In the genomic region with DNA sequence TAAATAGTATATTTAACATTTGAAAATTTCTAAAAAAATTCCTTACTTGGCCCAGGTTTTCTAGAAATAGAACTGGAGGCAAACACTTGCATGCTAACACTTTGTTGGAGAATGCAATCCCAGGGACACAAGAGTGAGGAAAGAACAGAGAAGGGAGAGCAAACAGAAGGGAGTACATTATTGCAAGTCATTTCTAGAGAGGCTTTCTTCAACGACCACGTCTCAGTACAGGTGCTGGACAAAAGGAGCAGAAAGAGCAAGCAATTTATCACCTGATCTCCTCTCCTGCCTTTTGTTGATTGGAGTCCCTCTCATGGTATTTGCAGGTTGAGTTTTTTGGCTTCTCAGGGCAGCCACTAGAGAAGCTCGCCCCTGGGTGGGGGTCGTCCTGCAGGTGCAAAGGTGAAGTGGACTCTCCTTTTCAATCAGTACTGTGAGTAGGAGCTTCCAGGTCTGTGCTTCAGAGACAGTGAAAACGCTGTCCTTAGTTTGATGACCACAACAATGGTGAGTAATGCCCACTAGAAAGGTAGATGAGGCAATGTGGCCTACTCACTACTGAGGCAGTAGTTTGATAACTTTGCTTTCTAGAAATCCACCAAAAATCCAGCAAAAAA, we compare ENCODE assay signal across 21 cellular contexts. TPM values are rescaled to one million over a fixed set of nuclear protein-coding genes. Genes with fewer than 3 reads are reported as not detected.
DNase-seq lines count a peak whose midpoint lies in the region; ATAC-seq and TF ChIP-seq lines count a peak whose summit lies in the region.
"Had no signal": no experiment of that assay in that cellular context is flagged by ENCODE, and none has a peak within 500 bp of the region (broad histone marks: within the 10 kb centered on the region; RNA-seq: fewer than 3 reads in every experiment).

No MANE protein-coding gene starts in this region.

- H3K79me2 ChIP-seq in neural progenitor cell (ENCODE audit: low read depth), result no peaks in the 10 kb centered on the region

- peaks cover 29% of the 10 kb centered on the region for H3K27me3 ChIP-seq in neural progenitor cell
- H3K27me3 ChIP-seq: Peyer's patch had no signal

- no peaks in the 10 kb centered on the region for H3K9me3 ChIP-seq in neural progenitor cell (ENCODE audit: low read depth)
- H3K9me3 ChIP-seq: Peyer's patch had no signal

- no peak for TF ChIP-seq CTCF in omental fat pad (IDR thresholded peaks at IDR 0.05)
- no peak for TF ChIP-seq CTCF in neural progenitor cell (IDR thresholded peaks at IDR 0.05)

- no peak overlapping the region for H3K4me2 ChIP-seq in neural progenitor cell

- H2AFZ ChIP-seq in neural progenitor cell (replicated peaks), result no peak overlapping the region

- peaks cover 6% of the 10 kb centered on the region for H3K4me1 Mint-ChIP-seq in neural progenitor cell

- H3F3A ChIP-seq in neural progenitor cell (ENCODE audit: low read depth), result no peaks in the 10 kb centered on the region

- H3K36me3 Mint-ChIP-seq in activated naive CD4-positive, alpha-beta T cell treated with anti-CD3 and anti-CD28 coated beads, Interleukin-2, amount 50 U/mL, for 72 hours, result no peaks in the 10 kb centered on the region
- H3K36me3 Mint-ChIP-seq in neural progenitor cell, result no peaks in the 10 kb centered on the region
- H3K36me3 Mint-ChIP-seq: stimulated activated naive B cell treated with anti-CD40 and anti-IgM and Interleukin-4, amounts not matched to agents 10 μg/mL and 1 μg/mL and 100 μg/mL, for 72 hours had no signal

- no peaks in the 10 kb centered on the region for H3K9me3 Mint-ChIP-seq in activated naive CD4-positive, alpha-beta T cell treated with anti-CD3 and anti-CD28 coated beads, Interleukin-2, amount 50 U/mL, for 72 hours
- H3K9me3 Mint-ChIP-seq in neural progenitor cell, result no peaks in the 10 kb centered on the region
- H3K9me3 Mint-ChIP-seq: activated naive CD8-positive, alpha-beta T cell treated with anti-CD3 and anti-CD28 coated beads, Interleukin-2, amount 50 U/mL, for 24 hours; nephron progenitor cell; stimulated activated naive B cell treated with anti-CD40 and anti-IgM and Interleukin-4, amounts not matched to agents 10 μg/mL and 1 μg/mL and 100 μg/mL, for 72 hours; T-helper 1 cell treated with Interleukin-12 subunit alpha and Interleukin-12 subunit beta and Interleukin-4 antibody, amounts not matched to agents 30 μg/mL and 1 μg/mL, for 36 hours had no signal

- H3K4me3 ChIP-seq in neural progenitor cell, result no peak overlapping the region
- H3K4me3 ChIP-seq: Peyer's patch had no signal

- ATAC-seq in omental fat pad (ENCODE audit: low FRiP score), result peak; percentile 49
- no peak for ATAC-seq in activated naive CD4-positive, alpha-beta T cell treated with anti-CD3 and anti-CD28 coated beads, Interleukin-2, amount 50 U/mL, for 72 hours
- no peak for ATAC-seq in left colon
- ATAC-seq: activated naive CD8-positive, alpha-beta T cell treated with anti-CD3 and anti-CD28 coated beads, Interleukin-2, amount 50 U/mL, for 24 hours; left ventricle myocardium superior; sciatic nerve; stimulated activated naive B cell treated with anti-CD40 and anti-IgM and Interleukin-4, amounts not matched to agents 10 μg/mL and 1 μg/mL and 100 μg/mL, for 72 hours had no signal

- H3K36me3 ChIP-seq in neural progenitor cell, result no peaks in the 10 kb centered on the region
- H3K36me3 ChIP-seq: Peyer's patch had no signal

- DNase-seq in AG08395 (ENCODE audit: low spot score), result peak; percentile 47
- peak; percentile 56 for DNase-seq in LHCN-M2 (ENCODE audit: low read depth)
- peak; percentile 22 for DNase-seq in dedifferentiated amniotic fluid mesenchymal stem cell (ENCODE audit: extremely low spot score)
- no peak for DNase-seq in omental fat pad (ENCODE audit: low spot score)
- no peak for DNase-seq in activated naive CD4-positive, alpha-beta T cell treated with anti-CD3 and anti-CD28 coated beads, Interleukin-2, amount 50 U/mL, for 72 hours (ENCODE audit: low spot score in 2 of 2)
- DNase-seq in epidermal melanocyte (ENCODE audit: insufficient read length, low spot score), result no peak
- DNase-seq in left colon, result no peak
- no peak for DNase-seq in neural progenitor cell (ENCODE audit: low spot score)
- DNase-seq: activated CD4-positive, alpha-beta T cell treated with anti-CD3 and anti-CD28 coated beads for 48 hours; activated naive CD8-positive, alpha-beta T cell treated with anti-CD3 and anti-CD28 coated beads, Interleukin-2, amount 50 U/mL, for 24 hours; activated T-cell treated with anti-CD3 and anti-CD28 coated beads, Interleukin-2, amount 50 U/mL, for 1 hour; GOT3; hippocampal formation; KBM-7; left ventricle myocardium superior; NCI-H510A; nephron progenitor cell; Peyer's patch; stimulated activated naive B cell treated with anti-CD40 and anti-IgM and Interleukin-4, amounts not matched to agents 10 μg/mL and 1 μg/mL and 100 μg/mL, for 72 hours had no signal

- H3K4me1 ChIP-seq in neural progenitor cell, result peaks cover 2% of the 10 kb centered on the region

- no peak overlapping the region for H3K27ac Mint-ChIP-seq in activated naive CD4-positive, alpha-beta T cell treated with anti-CD3 and anti-CD28 coated beads, Interleukin-2, amount 50 U/mL, for 72 hours
- no peak overlapping the region for H3K27ac Mint-ChIP-seq in neural progenitor cell
- H3K27ac Mint-ChIP-seq: activated naive CD8-positive, alpha-beta T cell treated with anti-CD3 and anti-CD28 coated beads, Interleukin-2, amount 50 U/mL, for 24 hours; nephron progenitor cell; stimulated activated naive B cell treated with anti-CD40 and anti-IgM and Interleukin-4, amounts not matched to agents 10 μg/mL and 1 μg/mL and 100 μg/mL, for 72 hours; T-helper 1 cell treated with Interleukin-12 subunit alpha and Interleukin-12 subunit beta and Interleukin-4 antibody, amounts not matched to agents 30 μg/mL and 1 μg/mL, for 36 hours had no signal

- intact Hi-C loops in left colon (cut with DNase I, micrococcal nuclease), result no loop called here

- no peak overlapping the region for H3K9ac ChIP-seq in neural progenitor cell

- peaks cover 4% of the 10 kb centered on the region for H3K27me3 Mint-ChIP-seq in neural progenitor cell (ENCODE audit: insufficient read depth, low read depth)

- H3K4me3 Mint-ChIP-seq in neural progenitor cell, result no peak overlapping the region
- H3K4me3 Mint-ChIP-seq: activated naive CD8-positive, alpha-beta T cell treated with anti-CD3 and anti-CD28 coated beads, Interleukin-2, amount 50 U/mL, for 24 hours; nephron progenitor cell; stimulated activated naive B cell treated with anti-CD40 and anti-IgM and Interleukin-4, amounts not matched to agents 10 μg/mL and 1 μg/mL and 100 μg/mL, for 72 hours; T-helper 1 cell treated with Interleukin-12 subunit alpha and Interleukin-12 subunit beta and Interleukin-4 antibody, amounts not matched to agents 30 μg/mL and 1 μg/mL, for 36 hours had no signal

- H4K20me1 ChIP-seq in neural progenitor cell (ENCODE audit: low read depth), result no peaks in the 10 kb centered on the region

- no peak overlapping the region for H3K27ac ChIP-seq in neural progenitor cell
- H3K27ac ChIP-seq: Peyer's patch had no signal

RNA-seq across cellular contexts. Expression of a gene that starts 5.2 kb away (rescaled TPM):
- total RNA-seq in LHCN-M2 (2014; rRNA removed) (71.4 and 75.8 TPM in 2 replicates), omental fat pad (10 to 100 TPM; 24.9 to 63.9 (median 40.9) TPM), left colon (10 to 100 TPM in 1 of 2 donors, 1 to 10 TPM in 1; 3.4 to 15.9 TPM), neural progenitor cell (ENCODE audit: low replicate concordance) (not detected in 2 replicates)
- polyA plus RNA-seq in LHCN-M2 (2012), result 28.6 TPM
- total RNA-seq in activated naive CD4-positive, alpha-beta T cell treated with anti-CD3 and anti-CD28 coated beads, Interleukin-2, amount 50 U/mL, for 72 hours, result not detected

RNA-seq across cellular contexts. Expression of a gene that starts 43.1 kb away (rescaled TPM):
- total RNA-seq in LHCN-M2 (2014; rRNA removed) (20.3 and 20.7 TPM in 2 replicates), omental fat pad (10 to 100 TPM; 15.5 to 25.1 (median 17.1) TPM), left colon (10 to 100 TPM; 13.6 to 15.6 TPM), neural progenitor cell (ENCODE audit: low replicate concordance) (19.0 and 32.0 TPM in 2 replicates)
- 7.5 TPM for polyA plus RNA-seq in LHCN-M2 (2012)
- total RNA-seq in activated naive CD4-positive, alpha-beta T cell treated with anti-CD3 and anti-CD28 coated beads, Interleukin-2, amount 50 U/mL, for 72 hours, result 10 to 100 TPM; 22.2 to 29.7 TPM

Comparison
In these comparisons a context has a peak if more than half of its experiments do, and no peak if none do; other contexts are left out.
1. DNase-seq: peak in AG08395 (single experiment), LHCN-M2 (single experiment) and dedifferentiated amniotic fluid mesenchymal stem cell (single experiment); none in omental fat pad (single experiment), activated naive CD4-positive, alpha-beta T cell treated with anti-CD3 and anti-CD28 coated beads, Interleukin-2, amount 50 U/mL, for 72 hours (0 of 2), epidermal melanocyte (single experiment), left colon (0 of 2) and neural progenitor cell (single experiment).